Comparison of ENCODE assay signal across 9 cellular contexts in the genomic region with DNA sequence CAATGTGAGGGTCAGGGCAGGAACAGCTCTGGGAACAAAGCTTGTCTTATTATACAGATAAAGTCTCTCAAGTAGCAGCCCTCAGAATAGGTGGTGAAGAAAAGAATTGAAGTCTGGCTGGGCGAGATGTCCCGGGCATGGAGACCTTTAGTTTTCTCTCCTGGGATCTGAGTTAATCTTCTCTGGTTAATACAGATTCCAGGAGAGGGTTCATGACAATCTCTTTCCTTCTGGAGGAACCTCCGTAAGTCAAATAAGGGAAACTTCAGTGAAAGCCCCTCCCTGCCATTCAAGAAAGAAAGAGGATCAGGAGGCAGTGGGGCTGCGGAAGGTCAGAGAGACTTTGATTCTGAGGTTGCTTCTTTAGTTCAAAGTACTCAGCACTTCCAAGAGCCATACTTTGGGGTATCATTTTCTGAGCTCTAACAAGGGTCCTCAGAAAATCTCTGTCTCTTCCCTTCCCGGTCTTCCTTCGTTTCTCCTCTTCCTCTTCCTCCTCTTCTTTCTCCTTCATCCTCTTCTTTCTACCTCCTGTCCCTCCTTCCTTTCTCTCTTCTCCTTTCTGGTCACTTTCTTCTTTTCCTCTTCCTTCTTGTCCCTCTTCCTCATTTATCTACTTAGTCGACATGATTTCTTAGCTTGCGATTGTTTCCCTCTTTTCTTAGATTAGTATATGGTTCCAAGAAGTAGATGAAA. TPM values are rescaled to one million over a fixed set of nuclear protein-coding genes. Genes with fewer than 3 reads are reported as not detected.
DNase-seq lines count a peak whose midpoint lies in the region; TF ChIP-seq lines count a peak whose summit lies in the region.
"Had no signal": no experiment of that assay in that cellular context is flagged by ENCODE, and none has a peak within 500 bp of the region (broad histone marks: within the 10 kb centered on the region; RNA-seq: fewer than 3 reads in every experiment).

No MANE protein-coding gene starts in this region.

- no peaks in the 10 kb centered on the region for H4K20me1 ChIP-seq in KMS-11 (ENCODE audit: insufficient read depth)

- peak overlapping the region in 6 of 8 donors; percentile 11 to 69 (median 48) for H3K4me3 Mint-ChIP-seq in CD4-positive, alpha-beta memory T cell

- H2AFZ ChIP-seq in KMS-11 (ENCODE audit: low read depth) (peak overlapping the region; percentile 87), neuron (ENCODE audit: low read depth, low read length) (peak overlapping the region; percentile 99)

- DNase-seq in CD4-positive, alpha-beta memory T cell, result no peak
- DNase-seq in DMS153 treated with DMSO at 0.1 percent for 48 hours (lab: John Stamatoyannopoulos, UW; ENCODE audit: unreplicated experiment) (no peak), posterior vena cava (ENCODE audit: low spot score) (no peak), 8988T (no peak)
- DNase-seq in stimulated activated naive CD4-positive, alpha-beta T cell (lab: John Stamatoyannopoulos, UW), result no peak
- DNase-seq: NCI-H510A treated with DMSO at 0.1 percent for 48 hours had no signal

- TF ChIP-seq CTCF in KMS-11 (conservative IDR thresholded peaks at IDR 0.05; ENCODE audit: low read depth, low read length), result no peak

- no peaks in the 10 kb centered on the region for H3K79me2 ChIP-seq in KMS-11 (ENCODE audit: insufficient read depth, low read depth)

- CTCF ChIA-PET in CD4-positive, alpha-beta memory T cell (lab: Charles Lee; ENCODE audit: partially characterized antibody), result interaction anchor here (1.1 to 1.4 kb wide), 4 partner anchors 41 to 350 kb away, joined by 3 to 4 read pairs (median 4); no protein-coding TSS in a partner anchor

- peak overlapping the region in 5 of 7 donors; percentile 29 to 88 (median 65) for H3K27ac Mint-ChIP-seq in CD4-positive, alpha-beta memory T cell

- H3K27ac ChIP-seq in CD4-positive, alpha-beta memory T cell (ENCODE audit: low read depth, low read length), result peak overlapping the region; percentile 85
- H3K27ac ChIP-seq in KMS-11 (peak overlapping the region; percentile 87; the same call in 1 of the 2 replicates), duodenal mucosa (ENCODE audit: low read depth, low read length) (no peak overlapping the region)

- H3K27me3 ChIP-seq in CD4-positive, alpha-beta memory T cell (ENCODE audit: insufficient read depth, low read length), result no peaks in the 10 kb centered on the region
- no peaks in the 10 kb centered on the region for H3K27me3 ChIP-seq in KMS-11 (ENCODE audit: insufficient read depth, low read depth)
- H3K27me3 ChIP-seq in duodenal mucosa (ENCODE audit: control insufficient read depth in 1 of 2, insufficient read depth in 2 of 2, low read length in 2 of 2), result no peaks in the 10 kb centered on the region
- no peaks in the 10 kb centered on the region for H3K27me3 ChIP-seq in neuron (ENCODE audit: insufficient read depth, low read length)

- H3K36me3 Mint-ChIP-seq in CD4-positive, alpha-beta memory T cell, result peaks cover 0 to 9% of the 10 kb centered on the region in 2 donors

- peak overlapping the region; percentile 94 for H3K4me2 ChIP-seq in KMS-11

- peaks cover 17% of the 10 kb centered on the region for H3K4me1 ChIP-seq in CD4-positive, alpha-beta memory T cell (ENCODE audit: insufficient read depth, low read length)
- H3K4me1 ChIP-seq in KMS-11 (ENCODE audit: low read depth, poor library complexity, severe bottlenecking) (peaks cover 26% of the 10 kb centered on the region), duodenal mucosa (ENCODE audit: control insufficient read depth in 1 of 2, insufficient read depth in 2 of 2, low read length in 2 of 2) (peaks cover 7 to 15% of the 10 kb centered on the region in 2 donors), neuron (ENCODE audit: insufficient read depth, low read length) (peaks cover 9% of the 10 kb centered on the region)

- H3K36me3 ChIP-seq in CD4-positive, alpha-beta memory T cell (ENCODE audit: insufficient read depth, low read length), result no peaks in the 10 kb centered on the region
- H3K36me3 ChIP-seq in KMS-11 (ENCODE audit: insufficient read depth), result no peaks in the 10 kb centered on the region
- H3K36me3 ChIP-seq in duodenal mucosa (ENCODE audit: control insufficient read depth in 1 of 2, insufficient read depth in 2 of 2, low read length in 2 of 2), result no peaks in the 10 kb centered on the region
- H3K36me3 ChIP-seq in neuron (ENCODE audit: insufficient read depth, low read length), result no peaks in the 10 kb centered on the region

- H3K9ac ChIP-seq in KMS-11, result peak overlapping the region; percentile 73; the same call in 1 of the 2 replicates
- H3K9ac ChIP-seq in duodenal mucosa (ENCODE audit: low read depth in 1 of 2, low read length in 2 of 2), result peak overlapping the region in 1 of 2 donors; percentile 93

- intact Hi-C loops in CD4-positive, alpha-beta memory T cell (cut with micrococcal nuclease), result loop anchor here (1.0 to 10.0 kb wide), 6 partner anchors 89 to 1467 kb away; a partner anchor contains a TSS
- intact Hi-C loops in posterior vena cava (cut with DNase I), result loop anchor here in 1 of 2 donors (10.0 kb wide), 1 partner anchor 277 kb away; no protein-coding TSS in a partner anchor

- H3K9me3 ChIP-seq in CD4-positive, alpha-beta memory T cell (ENCODE audit: control insufficient read depth in 1 of 2, low read length in 2 of 2), result no peaks in the 10 kb centered on the region
- no peaks in the 10 kb centered on the region for H3K9me3 ChIP-seq in duodenal mucosa (ENCODE audit: control insufficient read depth in 1 of 2, low read length in 2 of 2)
- H3K9me3 ChIP-seq in neuron (ENCODE audit: low read length), result no peaks in the 10 kb centered on the region

- no peaks in the 10 kb centered on the region for H3K9me3 Mint-ChIP-seq in CD4-positive, alpha-beta memory T cell

- H3K4me3 ChIP-seq in CD4-positive, alpha-beta memory T cell (ENCODE audit: low read length in 2 of 2), result peak overlapping the region; percentile 88 to 93
- H3K4me3 ChIP-seq in KMS-11 (IDR thresholded peaks at IDR 0.05; ENCODE audit: insufficient read depth, low read depth, low read length), result no peak overlapping the region
- H3K4me3 ChIP-seq in duodenal mucosa (ENCODE audit: low read depth in 1 of 2, low read length in 2 of 2), result peak overlapping the region; percentile 86 to 90
- peak overlapping the region; percentile 83 for H3K4me3 ChIP-seq in neuron (ENCODE audit: low read length)

- POLR2A ChIA-PET in CD4-positive, alpha-beta memory T cell (lab: Charles Lee; ENCODE audit: partially characterized antibody), result interaction anchor here (0.8 to 3.2 kb wide), 10 partner anchors 24 to 940 kb away, joined by 3 to 39 read pairs (median 7); a partner anchor contains a TSS

- no peaks in the 10 kb centered on the region for H3K27me3 Mint-ChIP-seq in CD4-positive, alpha-beta memory T cell

- H3K4me1 Mint-ChIP-seq in CD4-positive, alpha-beta memory T cell, result peaks cover 2 to 20% (median 7%) of the 10 kb centered on the region in 4 donors

RNA-seq across cellular contexts. Expression of a gene that starts 4.6 kb away (rescaled TPM):
- total RNA-seq in CD4-positive, alpha-beta memory T cell, result 10 to 100 TPM; 15.2 to 17.4 TPM
- 10 to 100 TPM in 1 of 2 donors, 1 to 10 TPM in 1; 4.8 to 12.7 TPM for polyA plus RNA-seq in CD4-positive, alpha-beta memory T cell
- total RNA-seq in posterior vena cava, result 1 to 10 TPM; 6.3 to 6.5 TPM
